Comparison of ENCODE assay signal across 1 cellular context in the genomic region with DNA sequence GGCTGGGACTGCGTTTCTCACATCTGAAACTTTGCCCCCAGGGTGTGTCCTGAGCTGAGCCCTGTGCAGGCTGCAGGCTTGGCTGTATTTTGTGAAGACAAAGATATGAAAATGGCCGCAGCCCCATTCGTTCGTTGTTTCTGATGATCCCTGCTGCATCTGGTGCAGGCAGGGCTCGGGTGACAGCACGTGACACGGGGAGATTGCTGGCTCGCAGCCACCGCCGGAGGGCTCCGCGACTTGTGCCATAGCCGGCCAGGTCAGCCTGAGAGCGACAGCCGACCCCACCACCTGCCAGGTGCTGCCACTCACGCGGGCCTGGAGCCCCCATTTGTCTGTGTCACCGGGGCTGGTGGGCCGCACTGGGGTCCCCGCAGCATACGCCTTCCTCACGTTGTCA.
TF ChIP-seq lines count a peak whose summit lies in the region.

No MANE protein-coding gene starts in this region.

TF ChIP-seq in HEK293, 187 proteins besides CTCF, POLR2A, EP300 and RAD21 (continued from another document):
- TF ChIP-seq, protein P1, sequence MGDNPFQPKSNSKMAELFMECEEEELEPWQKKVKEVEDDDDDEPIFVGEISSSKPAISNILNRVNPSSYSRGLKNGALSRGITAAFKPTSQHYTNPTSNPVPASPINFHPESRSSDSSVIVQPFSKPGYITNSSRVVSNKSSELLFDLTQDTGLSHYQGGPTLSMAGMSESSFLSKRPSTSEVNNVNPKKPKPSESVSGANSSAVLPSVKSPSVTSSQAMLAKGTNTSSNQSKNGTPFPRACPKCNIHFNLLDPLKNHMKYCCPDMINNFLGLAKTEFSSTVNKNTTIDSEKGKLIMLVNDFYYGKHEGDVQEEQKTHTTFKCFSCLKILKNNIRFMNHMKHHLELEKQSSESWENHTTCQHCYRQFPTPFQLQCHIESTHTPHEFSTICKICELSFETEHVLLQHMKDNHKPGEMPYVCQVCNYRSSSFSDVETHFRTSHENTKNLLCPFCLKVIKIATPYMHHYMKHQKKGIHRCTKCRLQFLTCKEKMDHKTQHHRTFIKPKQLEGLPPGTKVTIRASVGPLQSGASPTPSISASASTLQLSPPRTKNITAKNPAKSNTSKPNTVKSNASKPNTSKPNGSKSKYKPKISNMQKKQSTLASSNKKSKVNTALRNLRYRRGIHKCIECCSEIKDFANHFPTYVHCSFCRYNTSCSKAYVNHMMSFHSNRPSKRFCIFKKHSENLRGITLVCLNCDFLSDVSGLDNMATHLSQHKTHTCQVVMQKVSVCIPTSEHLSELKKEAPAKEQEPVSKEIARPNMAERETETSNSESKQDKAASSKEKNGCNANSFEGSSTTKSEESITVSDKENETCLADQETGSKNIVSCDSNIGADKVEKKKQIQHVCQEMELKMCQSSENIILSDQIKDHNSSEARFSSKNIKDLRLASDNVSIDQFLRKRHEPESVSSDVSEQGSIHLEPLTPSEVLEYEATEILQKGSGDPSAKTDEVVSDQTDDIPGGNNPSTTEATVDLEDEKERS (tag by site-specific recombination; IDR thresholded peaks at IDR 0.05), result no peak
- TF ChIP-seq ZNF610 (tag by site-specific recombination; IDR thresholded peaks at IDR 0.05; ENCODE audit: borderline replicate concordance) (peak; percentile 59; the same call in 1 of the 2 replicates), ZNF174 (tag by site-specific recombination; IDR thresholded peaks at IDR 0.05) (no peak), SP3 (tag by site-specific recombination; IDR thresholded peaks at IDR 0.05) (no peak), ZNF843 (tag by site-specific recombination; IDR thresholded peaks at IDR 0.05) (0 out of 2 replicates have a peak, but pooled peaks have one; percentile 18), ZNF366 (tag by site-specific recombination; conservative IDR thresholded peaks at IDR 0.05) (peak; percentile 45), ZNF175 (tag by site-specific recombination; IDR thresholded peaks at IDR 0.05) (no peak), ZNF10 (tag by site-specific recombination; IDR thresholded peaks at IDR 0.05) (peak; percentile 94), ZBTB48 (tag by site-specific recombination; IDR thresholded peaks at IDR 0.05) (peak; percentile 99), ZNF302 (tag by site-specific recombination; IDR thresholded peaks at IDR 0.05; ENCODE audit: low read depth) (no peak), YY1 (tag by site-specific recombination; IDR thresholded peaks at IDR 0.05) (peak; percentile 47; the same call in 1 of the 2 replicates)
- TF ChIP-seq, protein P2, sequence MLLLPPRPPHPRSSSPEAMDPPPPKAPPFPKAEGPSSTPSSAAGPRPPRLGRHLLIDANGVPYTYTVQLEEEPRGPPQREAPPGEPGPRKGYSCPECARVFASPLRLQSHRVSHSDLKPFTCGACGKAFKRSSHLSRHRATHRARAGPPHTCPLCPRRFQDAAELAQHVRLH (tag by site-specific recombination; IDR thresholded peaks at IDR 0.05), result no peak
- TF ChIP-seq, protein P3, sequence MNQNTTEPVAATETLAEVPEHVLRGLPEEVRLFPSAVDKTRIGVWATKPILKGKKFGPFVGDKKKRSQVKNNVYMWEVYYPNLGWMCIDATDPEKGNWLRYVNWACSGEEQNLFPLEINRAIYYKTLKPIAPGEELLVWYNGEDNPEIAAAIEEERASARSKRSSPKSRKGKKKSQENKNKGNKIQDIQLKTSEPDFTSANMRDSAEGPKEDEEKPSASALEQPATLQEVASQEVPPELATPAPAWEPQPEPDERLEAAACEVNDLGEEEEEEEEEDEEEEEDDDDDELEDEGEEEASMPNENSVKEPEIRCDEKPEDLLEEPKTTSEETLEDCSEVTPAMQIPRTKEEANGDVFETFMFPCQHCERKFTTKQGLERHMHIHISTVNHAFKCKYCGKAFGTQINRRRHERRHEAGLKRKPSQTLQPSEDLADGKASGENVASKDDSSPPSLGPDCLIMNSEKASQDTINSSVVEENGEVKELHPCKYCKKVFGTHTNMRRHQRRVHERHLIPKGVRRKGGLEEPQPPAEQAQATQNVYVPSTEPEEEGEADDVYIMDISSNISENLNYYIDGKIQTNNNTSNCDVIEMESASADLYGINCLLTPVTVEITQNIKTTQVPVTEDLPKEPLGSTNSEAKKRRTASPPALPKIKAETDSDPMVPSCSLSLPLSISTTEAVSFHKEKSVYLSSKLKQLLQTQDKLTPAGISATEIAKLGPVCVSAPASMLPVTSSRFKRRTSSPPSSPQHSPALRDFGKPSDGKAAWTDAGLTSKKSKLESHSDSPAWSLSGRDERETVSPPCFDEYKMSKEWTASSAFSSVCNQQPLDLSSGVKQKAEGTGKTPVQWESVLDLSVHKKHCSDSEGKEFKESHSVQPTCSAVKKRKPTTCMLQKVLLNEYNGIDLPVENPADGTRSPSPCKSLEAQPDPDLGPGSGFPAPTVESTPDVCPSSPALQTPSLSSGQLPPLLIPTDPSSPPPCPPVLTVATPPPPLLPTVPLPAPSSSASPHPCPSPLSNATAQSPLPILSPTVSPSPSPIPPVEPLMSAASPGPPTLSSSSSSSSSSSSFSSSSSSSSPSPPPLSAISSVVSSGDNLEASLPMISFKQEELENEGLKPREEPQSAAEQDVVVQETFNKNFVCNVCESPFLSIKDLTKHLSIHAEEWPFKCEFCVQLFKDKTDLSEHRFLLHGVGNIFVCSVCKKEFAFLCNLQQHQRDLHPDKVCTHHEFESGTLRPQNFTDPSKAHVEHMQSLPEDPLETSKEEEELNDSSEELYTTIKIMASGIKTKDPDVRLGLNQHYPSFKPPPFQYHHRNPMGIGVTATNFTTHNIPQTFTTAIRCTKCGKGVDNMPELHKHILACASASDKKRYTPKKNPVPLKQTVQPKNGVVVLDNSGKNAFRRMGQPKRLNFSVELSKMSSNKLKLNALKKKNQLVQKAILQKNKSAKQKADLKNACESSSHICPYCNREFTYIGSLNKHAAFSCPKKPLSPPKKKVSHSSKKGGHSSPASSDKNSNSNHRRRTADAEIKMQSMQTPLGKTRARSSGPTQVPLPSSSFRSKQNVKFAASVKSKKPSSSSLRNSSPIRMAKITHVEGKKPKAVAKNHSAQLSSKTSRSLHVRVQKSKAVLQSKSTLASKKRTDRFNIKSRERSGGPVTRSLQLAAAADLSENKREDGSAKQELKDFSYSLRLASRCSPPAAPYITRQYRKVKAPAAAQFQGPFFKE (tag by site-specific recombination; IDR thresholded peaks at IDR 0.05; ENCODE audit: borderline replicate concordance), result no peak
- TF ChIP-seq, protein P4, sequence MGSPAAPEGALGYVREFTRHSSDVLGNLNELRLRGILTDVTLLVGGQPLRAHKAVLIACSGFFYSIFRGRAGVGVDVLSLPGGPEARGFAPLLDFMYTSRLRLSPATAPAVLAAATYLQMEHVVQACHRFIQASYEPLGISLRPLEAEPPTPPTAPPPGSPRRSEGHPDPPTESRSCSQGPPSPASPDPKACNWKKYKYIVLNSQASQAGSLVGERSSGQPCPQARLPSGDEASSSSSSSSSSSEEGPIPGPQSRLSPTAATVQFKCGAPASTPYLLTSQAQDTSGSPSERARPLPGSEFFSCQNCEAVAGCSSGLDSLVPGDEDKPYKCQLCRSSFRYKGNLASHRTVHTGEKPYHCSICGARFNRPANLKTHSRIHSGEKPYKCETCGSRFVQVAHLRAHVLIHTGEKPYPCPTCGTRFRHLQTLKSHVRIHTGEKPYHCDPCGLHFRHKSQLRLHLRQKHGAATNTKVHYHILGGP (tag by site-specific recombination; IDR thresholded peaks at IDR 0.05), result no peak
- TF ChIP-seq, protein P5, sequence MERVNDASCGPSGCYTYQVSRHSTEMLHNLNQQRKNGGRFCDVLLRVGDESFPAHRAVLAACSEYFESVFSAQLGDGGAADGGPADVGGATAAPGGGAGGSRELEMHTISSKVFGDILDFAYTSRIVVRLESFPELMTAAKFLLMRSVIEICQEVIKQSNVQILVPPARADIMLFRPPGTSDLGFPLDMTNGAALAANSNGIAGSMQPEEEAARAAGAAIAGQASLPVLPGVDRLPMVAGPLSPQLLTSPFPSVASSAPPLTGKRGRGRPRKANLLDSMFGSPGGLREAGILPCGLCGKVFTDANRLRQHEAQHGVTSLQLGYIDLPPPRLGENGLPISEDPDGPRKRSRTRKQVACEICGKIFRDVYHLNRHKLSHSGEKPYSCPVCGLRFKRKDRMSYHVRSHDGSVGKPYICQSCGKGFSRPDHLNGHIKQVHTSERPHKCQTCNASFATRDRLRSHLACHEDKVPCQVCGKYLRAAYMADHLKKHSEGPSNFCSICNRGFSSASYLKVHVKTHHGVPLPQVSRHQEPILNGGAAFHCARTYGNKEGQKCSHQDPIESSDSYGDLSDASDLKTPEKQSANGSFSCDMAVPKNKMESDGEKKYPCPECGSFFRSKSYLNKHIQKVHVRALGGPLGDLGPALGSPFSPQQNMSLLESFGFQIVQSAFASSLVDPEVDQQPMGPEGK (tag by site-specific recombination; IDR thresholded peaks at IDR 0.05), result no peak; the same call in 1 of the 2 replicates
- TF ChIP-seq, protein P6, sequence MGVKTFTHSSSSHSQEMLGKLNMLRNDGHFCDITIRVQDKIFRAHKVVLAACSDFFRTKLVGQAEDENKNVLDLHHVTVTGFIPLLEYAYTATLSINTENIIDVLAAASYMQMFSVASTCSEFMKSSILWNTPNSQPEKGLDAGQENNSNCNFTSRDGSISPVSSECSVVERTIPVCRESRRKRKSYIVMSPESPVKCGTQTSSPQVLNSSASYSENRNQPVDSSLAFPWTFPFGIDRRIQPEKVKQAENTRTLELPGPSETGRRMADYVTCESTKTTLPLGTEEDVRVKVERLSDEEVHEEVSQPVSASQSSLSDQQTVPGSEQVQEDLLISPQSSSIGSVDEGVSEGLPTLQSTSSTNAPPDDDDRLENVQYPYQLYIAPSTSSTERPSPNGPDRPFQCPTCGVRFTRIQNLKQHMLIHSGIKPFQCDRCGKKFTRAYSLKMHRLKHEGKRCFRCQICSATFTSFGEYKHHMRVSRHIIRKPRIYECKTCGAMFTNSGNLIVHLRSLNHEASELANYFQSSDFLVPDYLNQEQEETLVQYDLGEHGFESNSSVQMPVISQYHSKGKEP (tag by site-specific recombination; IDR thresholded peaks at IDR 0.05), result peak; percentile 96
- TF ChIP-seq, protein P7, sequence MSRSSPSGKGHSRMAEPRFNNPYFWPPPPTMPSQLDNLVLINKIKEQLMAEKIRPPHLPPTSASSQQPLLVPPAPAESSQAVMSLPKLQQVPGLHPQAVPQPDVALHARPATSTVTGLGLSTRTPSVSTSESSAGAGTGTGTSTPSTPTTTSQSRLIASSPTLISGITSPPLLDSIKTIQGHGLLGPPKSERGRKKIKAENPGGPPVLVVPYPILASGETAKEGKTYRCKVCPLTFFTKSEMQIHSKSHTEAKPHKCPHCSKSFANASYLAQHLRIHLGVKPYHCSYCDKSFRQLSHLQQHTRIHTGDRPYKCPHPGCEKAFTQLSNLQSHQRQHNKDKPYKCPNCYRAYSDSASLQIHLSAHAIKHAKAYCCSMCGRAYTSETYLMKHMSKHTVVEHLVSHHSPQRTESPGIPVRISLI (tag by site-specific recombination; IDR thresholded peaks at IDR 0.05), result no peak
